ENCODE assay signal across 35 cellular contexts in genomic region chr18:54405290-54405689, GRCh38. TPM values are rescaled to one million over a fixed set of nuclear protein-coding genes. Genes with fewer than 3 reads are reported as not detected.
"Had no signal": no experiment of that assay in that cellular context is flagged by ENCODE, and none has a peak within 500 bp of the region (broad histone marks: within the 10 kb centered on the region; RNA-seq: fewer than 3 reads in every experiment).

No MANE protein-coding gene starts in this region.

- FAIRE-seq: astrocyte, TTC549 had no signal

- DNase-seq: activated B cell treated with CpG ODN at 0.5 μM for 24 hours; activated CD4-positive, alpha-beta memory T cell treated with anti-CD3 and anti-CD28 coated beads for 36 hours; activated CD4-positive, alpha-beta T cell treated with anti-CD3 and anti-CD28 coated beads for 4 hours; activated CD4-positive, alpha-beta T cell treated with anti-CD3 and anti-CD28 coated beads, Interleukin-2, amount 10 ng/mL, durations not matched to agents 24 days and 14 days; activated CD4-positive, alpha-beta T cell treated with anti-CD3 and anti-CD28 coated beads, Interleukin-2, amount 50 U/mL, for 1 hour; activated CD4-positive, alpha-beta T cell treated with anti-CD3 and anti-CD28 coated beads, Interleukin-2, amount 50 U/mL, for 4 hours; activated CD4-positive, CD25-positive, alpha-beta regulatory T cell treated with anti-CD3 and anti-CD28 coated beads, Interleukin-2, amount 50 U/mL, for 72 hours; activated CD8-positive, alpha-beta memory T cell treated with anti-CD3 and anti-CD28 coated beads, Interleukin-2, amount 50 U/mL, for 4 hours; activated CD8-positive, alpha-beta T cell treated with anti-CD3 and anti-CD28 coated beads for 36 hours; activated effector memory CD4-positive, alpha-beta T cell treated with anti-CD3 and anti-CD28 coated beads, Interleukin-2, amount 50 U/mL, for 16 hours; activated gamma-delta T cell treated with Interleukin-2 at 50 U/mL for 16 hours; activated naive CD4-positive, alpha-beta T cell; activated naive CD4-positive, alpha-beta T cell treated with anti-CD3 and anti-CD28 coated beads for 36 hours; activated naive CD4-positive, alpha-beta T cell treated with anti-CD3 and anti-CD28 coated beads, Interleukin-2, amount 50 U/mL, for 16 hours; activated naive CD8-positive, alpha-beta T cell treated with anti-CD3 and anti-CD28 coated beads for 36 hours; activated T-cell treated with anti-CD3 and anti-CD28 coated beads for 4 hours; activated T-cell treated with anti-CD3 and anti-CD28 coated beads, Interleukin-2, amount 50 U/mL, for 1 hour; activated T-cell treated with anti-CD3 and anti-CD28 coated beads, Interleukin-2, amount 50 U/mL, for 4 hours; activated T-cell treated with anti-CD3 and anti-CD28 coated beads, Interleukin-2, amount 50 U/mL, for 72 hours; adrenal gland; amniotic stem cell; aorta; body of pancreas; brain microvascular endothelial cell; central memory CD4-positive, alpha-beta T cell; T-helper 1 cell; T-helper 2 cell; T-helper 9 cell had no signal

- H3K36me3 ChIP-seq: adrenal gland, brain microvascular endothelial cell, breast epithelium had no signal

- ATAC-seq: activated CD8-positive, alpha-beta T cell treated with anti-CD3 and anti-CD28 coated beads for 36 hours; activated naive CD4-positive, alpha-beta T cell treated with anti-CD3 and anti-CD28 coated beads, Interleukin-2, amount 50 U/mL, for 72 hours; activated T-cell treated with anti-CD3 and anti-CD28 coated beads, Interleukin-2, amount 50 U/mL, for 4 hours; activated T-cell treated with anti-CD3 and anti-CD28 coated beads, Interleukin-2, amount 50 U/mL, for 72 hours; activated T-helper 17 cell treated with anti-CD3 and anti-CD28 coated beads, Interleukin-2, amount 50 U/mL, for 72 hours; body of pancreas had no signal

- H3K4me1 ChIP-seq: adrenal gland, body of pancreas, breast epithelium had no signal

- H3K9me3 ChIP-seq: adrenal gland, body of pancreas, breast epithelium had no signal

- H3K4me3 ChIP-seq: adrenal gland, body of pancreas, breast epithelium had no signal

RNA-seq across cellular contexts. Expression of gene STARD6, which starts 47.6 kb away (rescaled TPM):
- total RNA-seq: activated B cell treated with CpG ODN at 0.5 μM for 24 hours; activated CD4-positive, alpha-beta memory T cell treated with anti-CD3 and anti-CD28 coated beads for 36 hours; activated CD4-positive, alpha-beta T cell treated with anti-CD3 and anti-CD28 coated beads, Interleukin-2, amount 10 ng/mL, durations not matched to agents 24 days and 14 days; activated CD8-positive, alpha-beta T cell treated with anti-CD3 and anti-CD28 coated beads for 36 hours; activated naive CD4-positive, alpha-beta T cell treated with anti-CD3 and anti-CD28 coated beads for 36 hours; activated naive CD4-positive, alpha-beta T cell treated with anti-CD3 and anti-CD28 coated beads, Interleukin-2, amount 50 U/mL, for 72 hours; activated naive CD8-positive, alpha-beta T cell treated with anti-CD3 and anti-CD28 coated beads for 36 hours; adrenal gland; aorta; astrocyte; body of pancreas; breast epithelium; cardiac septum; cerebellum had no signal
- polyA plus RNA-seq: adrenal gland, aorta had no signal
